In the genomic region with DNA sequence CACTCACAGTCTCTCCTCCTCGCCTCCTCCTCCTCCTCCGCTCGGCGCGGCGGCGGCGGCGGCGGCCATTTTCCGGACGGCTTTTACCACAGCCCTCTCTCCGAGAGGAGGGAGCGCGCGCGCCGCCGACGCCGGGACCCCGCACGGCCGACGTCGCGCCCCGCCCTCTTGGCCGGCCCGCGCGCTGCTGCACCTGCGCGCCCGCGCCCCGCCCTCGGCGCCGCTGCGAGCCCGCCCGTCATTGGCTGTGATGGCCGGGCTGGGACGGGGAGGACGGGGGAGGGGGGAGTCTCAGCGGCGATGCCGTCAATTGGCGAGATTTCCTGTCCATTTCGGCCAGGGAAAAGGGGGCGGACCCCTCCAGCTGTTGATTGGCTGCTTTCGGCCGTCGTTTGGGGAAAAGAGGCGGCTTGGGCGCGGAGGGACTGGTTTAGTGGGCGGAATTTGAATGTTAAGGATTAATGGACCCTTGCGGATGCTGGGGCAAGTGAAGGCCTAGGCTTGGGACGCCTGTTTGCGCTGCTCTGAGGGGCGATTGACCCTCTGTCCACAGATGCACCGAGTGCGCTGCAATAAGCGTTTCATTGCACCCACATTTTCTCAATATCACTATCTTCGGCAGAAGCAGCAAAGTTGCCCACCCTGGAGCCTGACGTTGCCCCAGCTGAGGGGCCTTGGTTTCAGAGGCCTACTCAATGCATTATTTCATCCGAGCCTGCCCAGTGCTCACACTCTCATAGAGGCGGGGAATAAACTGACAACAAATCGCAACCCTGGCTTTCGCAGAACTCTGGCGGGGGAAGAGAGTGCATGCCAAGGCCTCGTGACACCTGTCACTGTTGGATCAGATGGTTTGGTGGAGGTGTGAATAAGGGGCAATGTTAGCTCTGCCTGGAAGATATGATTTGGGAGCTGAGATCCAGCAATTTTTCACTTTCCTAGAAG, we compare ENCODE assay signal across 8 cellular contexts. TPM values are rescaled to one million over a fixed set of nuclear protein-coding genes. Genes with fewer than 3 reads are reported as not detected.
A peak's percentile ranks its signal among the peaks of the same experiment; 100 is the strongest.
DNase-seq lines count a peak whose midpoint lies in the region; ATAC-seq and TF ChIP-seq lines count a peak whose summit lies in the region.

Gene MECP2 (minus strand): TSS at position 121 of the 945 bp plus-strand sequence.

- peak within 1 kb of the TSS; percentile 98 for H3K27ac Mint-ChIP-seq in activated T-cell treated with anti-CD3 and anti-CD28 coated beads, Interleukin-2, amount 50 U/mL, for 24 hours

- H3K27me3 ChIP-seq in esophagus (ENCODE audit: control insufficient read depth in 1 of 2, insufficient read depth in 2 of 2, low read length in 2 of 2): no peaks in the 10 kb centered on the region
- no peaks in the 10 kb centered on the region for H3K27me3 ChIP-seq in mucosa of stomach (ENCODE audit: control insufficient read depth, insufficient read depth, low read length)

- H3K4me3 ChIP-seq in Jurkat, Clone E6-1 (ENCODE audit: low read length): peak within 1 kb of the TSS; percentile 70
- H3K4me3 ChIP-seq in esophagus (ENCODE audit: low read depth in 1 of 2, low read length in 2 of 2) (peak within 1 kb of the TSS; percentile 57 to 81), mucosa of stomach (ENCODE audit: low read length) (peak within 1 kb of the TSS; percentile 31)

- peaks cover 49% of the 10 kb centered on the region for H3K27me3 Mint-ChIP-seq in activated T-cell treated with anti-CD3 and anti-CD28 coated beads, Interleukin-2, amount 50 U/mL, for 24 hours

- peak within 1 kb of the TSS; percentile 86 to 93 for H3K27ac ChIP-seq in esophagus (ENCODE audit: low read depth in 2 of 2, low read length in 1 of 2)

- H3K9me3 ChIP-seq in esophagus (ENCODE audit: control insufficient read depth in 2 of 2, insufficient read depth in 1 of 2, low read depth in 1 of 2, low read length in 1 of 2) (no peaks in the 10 kb centered on the region), mucosa of stomach (ENCODE audit: control insufficient read depth, low read length) (no peaks in the 10 kb centered on the region)

- ATAC-seq in GM21619 (IDR thresholded peaks at IDR 0.05; ENCODE audit: unreplicated experiment): peak; percentile 79

- DNase-seq in DMS114 treated with DMSO at 0.1 percent for 48 hours (lab: John Stamatoyannopoulos, UW; ENCODE audit: unreplicated experiment): peak; percentile 76
- peak; percentile 81 for DNase-seq in Jurkat, Clone E6-1 (ENCODE audit: low read depth, low spot score)
- peak; percentile 88 for DNase-seq in activated T-cell treated with anti-CD3 and anti-CD28 coated beads, Interleukin-2, amount 50 U/mL, for 24 hours
- DNase-seq in stimulated activated CD8-positive, alpha-beta memory T cell treated with anti-CD3 and anti-CD28 coated beads, Interleukin-4, amount 100 ng/mL, for 48 hours: peak; percentile 88

- H3K9me3 Mint-ChIP-seq in activated T-cell treated with anti-CD3 and anti-CD28 coated beads, Interleukin-2, amount 50 U/mL, for 24 hours: no peaks in the 10 kb centered on the region

- H3K4me1 Mint-ChIP-seq in activated T-cell treated with anti-CD3 and anti-CD28 coated beads, Interleukin-2, amount 50 U/mL, for 24 hours (ENCODE audit: low read depth): peaks cover 52% of the 10 kb centered on the region

- H3K36me3 Mint-ChIP-seq in activated T-cell treated with anti-CD3 and anti-CD28 coated beads, Interleukin-2, amount 50 U/mL, for 24 hours (ENCODE audit: low read depth): peaks cover 10% of the 10 kb centered on the region

- H3K4me3 Mint-ChIP-seq in activated T-cell treated with anti-CD3 and anti-CD28 coated beads, Interleukin-2, amount 50 U/mL, for 24 hours: peak within 1 kb of the TSS; percentile 90

- H3K4me1 ChIP-seq in esophagus (ENCODE audit: control insufficient read depth in 2 of 2, insufficient read depth in 2 of 2, low read length in 1 of 2) (peaks cover 0 to 5% of the 10 kb centered on the region in 2 donors), mucosa of stomach (ENCODE audit: control insufficient read depth, insufficient read depth, low read length) (peaks cover 7% of the 10 kb centered on the region)

- H3K9ac ChIP-seq in mucosa of stomach (ENCODE audit: low read length): peak within 1 kb of the TSS; percentile 61

- H3K36me3 ChIP-seq in esophagus (ENCODE audit: control insufficient read depth in 2 of 2, insufficient read depth in 2 of 2, low read length in 1 of 2) (no peaks in the 10 kb centered on the region), mucosa of stomach (ENCODE audit: control insufficient read depth, insufficient read depth, low read length) (no peaks in the 10 kb centered on the region)

- WGBS in esophagus, 2 donors: 6 to 29% methylated on average over 33 to 64 of the region's 74 CpGs

TF ChIP-seq in PFSK-1, 5 proteins besides CTCF, POLR2A, EP300 and RAD21:
- TF ChIP-seq POLR2AphosphoS5 (IDR thresholded peaks at IDR 0.05; ENCODE audit: low read depth, low read length): no peak; the same call in 1 of the 2 replicates
- TF ChIP-seq TAF1 (IDR thresholded peaks at IDR 0.05; ENCODE audit: borderline replicate concordance, insufficient read depth, low read length): peak; percentile 37; the same call in 1 of the 2 replicates

RNA-seq across cellular contexts. Expression of gene MECP2, which starts in this region (rescaled TPM):
- polyA plus RNA-seq in Jurkat, Clone E6-1 (2012; ENCODE audit: insufficient read depth, insufficient read length): 34.2 TPM
- polyA plus RNA-seq in PFSK-1 (2012; ENCODE audit: insufficient read length, low read depth): 32.2 TPM
- polyA plus RNA-seq in esophagus: 10 to 100 TPM in 1 of 2 donors, 1 to 10 TPM in 1; 9.3 to 13.0 TPM

Comparison
In these comparisons a context has a peak if more than half of its experiments do, and no peak if none do; other contexts are left out.
1. Peak in every context shown above with its lines: DNase-seq, ATAC-seq, H3K4me3 ChIP-seq and H3K27ac ChIP-seq.